Comparison of ENCODE assay signal across 28 cellular contexts in the genomic region with DNA sequence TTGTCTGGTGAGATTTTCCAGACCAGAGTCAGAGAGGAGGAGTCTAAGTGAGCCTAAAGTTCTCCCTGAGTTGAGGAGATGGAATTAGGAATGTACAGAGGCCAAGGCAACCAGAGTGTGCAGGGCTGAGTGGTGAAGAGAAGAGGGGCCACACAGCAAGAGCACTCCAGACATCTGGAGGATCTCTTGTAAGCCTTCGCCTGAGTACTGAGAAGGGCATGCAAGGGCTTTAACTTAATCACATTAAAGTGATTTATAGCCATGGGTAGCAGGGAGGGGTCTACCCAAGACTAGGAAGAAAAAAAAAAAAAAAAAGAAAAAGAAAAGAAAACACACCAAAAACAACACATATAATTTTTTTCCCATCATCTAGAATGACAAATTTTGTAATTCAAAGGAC.
"Had no signal": no experiment of that assay in that cellular context is flagged by ENCODE, and none has a peak within 500 bp of the region (broad histone marks: within the 10 kb centered on the region; RNA-seq: fewer than 3 reads in every experiment).

No MANE protein-coding gene starts in this region.

- FAIRE-seq: kidney, urothelium cell line had no signal

- H3K36me3 Mint-ChIP-seq: activated naive CD4-positive, alpha-beta T cell treated with anti-CD3 and anti-CD28 coated beads, Interleukin-2, amount 50 U/mL, for 24 hours; naive B cell had no signal

- H3K27me3 ChIP-seq: breast epithelium, gastrocnemius medialis, hepatocyte, right lobe of liver, testis had no signal

- DNase-seq: activated CD4-positive, alpha-beta memory T cell treated with anti-CD3 and anti-CD28 coated beads, Interleukin-2, amount 10 ng/mL, durations not matched to agents 7 days and 5 days; activated CD4-positive, alpha-beta T cell treated with anti-CD3 and anti-CD28 coated beads, Interleukin-2, amount 10 ng/mL, durations not matched to agents 24 days and 14 days; activated CD4-positive, CD25-positive, alpha-beta regulatory T cell treated with anti-CD3 and anti-CD28 coated beads, Interleukin-2, amount 50 U/mL, for 72 hours; activated naive CD8-positive, alpha-beta T cell treated with anti-CD3 and anti-CD28 coated beads, Interleukin-2, amount 50 U/mL, for 24 hours; activated T-cell treated with anti-CD3 and anti-CD28 coated beads, Interleukin-2, amount 50 U/mL, for 4 hours; central memory CD4-positive, alpha-beta T cell; effector CD4-positive, alpha-beta T cell; gastrocnemius medialis; glutamatergic neuron; kidney; left colon; naive B cell; right lobe of liver; stimulated activated CD4-positive, alpha-beta T cell treated with anti-CD3 and anti-CD28 coated beads, Interleukin-2, amount 100 ng/mL, for 48 hours; stimulated activated naive CD8-positive, alpha-beta T cell treated with anti-CD3 and anti-CD28 coated beads, Interleukin-15, Interleukin-2, amounts not matched to agents 100 U/mL and 50 U/mL, for 24 hours; T-helper 17 cell; T1000; testis; trophoblast cell had no signal

- H3K4me3 Mint-ChIP-seq: activated CD4-positive, alpha-beta memory T cell treated with anti-CD3 and anti-CD28 coated beads, Interleukin-2, amount 10 ng/mL, durations not matched to agents 7 days and 5 days; activated CD4-positive, alpha-beta T cell treated with anti-CD3 and anti-CD28 coated beads, Interleukin-2, amount 10 ng/mL, durations not matched to agents 24 days and 14 days; activated naive CD4-positive, alpha-beta T cell treated with anti-CD3 and anti-CD28 coated beads, Interleukin-2, amount 50 U/mL, for 24 hours; activated naive CD8-positive, alpha-beta T cell treated with anti-CD3 and anti-CD28 coated beads, Interleukin-2, amount 50 U/mL, for 24 hours; activated T-cell treated with anti-CD3 and anti-CD28 coated beads, Interleukin-2, amount 50 U/mL, for 4 hours; activated T-helper 17 cell treated with anti-CD3 and anti-CD28 coated beads, Interleukin-2, amount 50 U/mL, for 72 hours; dendritic cell treated with granulocyte-macrophage colony-stimulating factor and Interleukin-4, amounts not matched to agents 40 ng/mL and 50 ng/mL, for 4 days; mesothelial cell of epicardium; naive B cell; neural crest cell; T-helper 17 cell had no signal

- H3K4me1 Mint-ChIP-seq: activated CD4-positive, alpha-beta memory T cell treated with anti-CD3 and anti-CD28 coated beads, Interleukin-2, amount 10 ng/mL, durations not matched to agents 7 days and 5 days; activated CD4-positive, alpha-beta T cell treated with anti-CD3 and anti-CD28 coated beads, Interleukin-2, amount 10 ng/mL, durations not matched to agents 24 days and 14 days; activated naive CD4-positive, alpha-beta T cell treated with anti-CD3 and anti-CD28 coated beads, Interleukin-2, amount 50 U/mL, for 24 hours; activated naive CD8-positive, alpha-beta T cell treated with anti-CD3 and anti-CD28 coated beads, Interleukin-2, amount 50 U/mL, for 24 hours; activated T-helper 17 cell treated with anti-CD3 and anti-CD28 coated beads, Interleukin-2, amount 50 U/mL, for 72 hours; naive B cell; T-helper 17 cell had no signal

- H3K9me3 Mint-ChIP-seq: activated CD4-positive, alpha-beta memory T cell treated with anti-CD3 and anti-CD28 coated beads, Interleukin-2, amount 10 ng/mL, durations not matched to agents 7 days and 5 days; activated CD4-positive, alpha-beta T cell treated with anti-CD3 and anti-CD28 coated beads, Interleukin-2, amount 10 ng/mL, durations not matched to agents 24 days and 14 days; activated naive CD4-positive, alpha-beta T cell treated with anti-CD3 and anti-CD28 coated beads, Interleukin-2, amount 50 U/mL, for 24 hours; activated naive CD8-positive, alpha-beta T cell treated with anti-CD3 and anti-CD28 coated beads, Interleukin-2, amount 50 U/mL, for 24 hours; activated T-cell treated with anti-CD3 and anti-CD28 coated beads, Interleukin-2, amount 50 U/mL, for 4 hours; activated T-helper 17 cell treated with anti-CD3 and anti-CD28 coated beads, Interleukin-2, amount 50 U/mL, for 72 hours; dendritic cell treated with granulocyte-macrophage colony-stimulating factor and Interleukin-4, amounts not matched to agents 40 ng/mL and 50 ng/mL, for 4 days had no signal

- H3K36me3 ChIP-seq: breast epithelium, esophagus muscularis mucosa, gastrocnemius medialis, right lobe of liver had no signal

- ATAC-seq: activated naive CD8-positive, alpha-beta T cell treated with anti-CD3 and anti-CD28 coated beads, Interleukin-2, amount 50 U/mL, for 24 hours; activated T-cell treated with anti-CD3 and anti-CD28 coated beads, Interleukin-2, amount 50 U/mL, for 4 hours; activated T-helper 17 cell treated with anti-CD3 and anti-CD28 coated beads, Interleukin-2, amount 50 U/mL, for 72 hours; gastrocnemius medialis; left colon; right lobe of liver; stimulated activated naive CD8-positive, alpha-beta T cell treated with anti-CD3 and anti-CD28 coated beads, Interleukin-15, Interleukin-2, amounts not matched to agents 100 U/mL and 50 U/mL, for 24 hours; T-helper 17 cell had no signal

- H2AFZ ChIP-seq: hepatocyte had no signal

- H3K79me2 ChIP-seq: hepatocyte had no signal

- H3K4me1 ChIP-seq: breast epithelium, esophagus muscularis mucosa, gastrocnemius medialis, right lobe of liver, testis had no signal

- H3K27me3 Mint-ChIP-seq: dendritic cell treated with granulocyte-macrophage colony-stimulating factor and Interleukin-4, amounts not matched to agents 40 ng/mL and 50 ng/mL, for 4 days had no signal

- H3K27ac ChIP-seq: breast epithelium, esophagus muscularis mucosa, gastrocnemius medialis, hepatocyte, right lobe of liver, testis had no signal

- H3K27ac Mint-ChIP-seq: activated CD4-positive, alpha-beta memory T cell treated with anti-CD3 and anti-CD28 coated beads, Interleukin-2, amount 10 ng/mL, durations not matched to agents 7 days and 5 days; activated CD4-positive, alpha-beta T cell treated with anti-CD3 and anti-CD28 coated beads, Interleukin-2, amount 10 ng/mL, durations not matched to agents 24 days and 14 days; activated naive CD4-positive, alpha-beta T cell treated with anti-CD3 and anti-CD28 coated beads, Interleukin-2, amount 50 U/mL, for 24 hours; activated naive CD8-positive, alpha-beta T cell treated with anti-CD3 and anti-CD28 coated beads, Interleukin-2, amount 50 U/mL, for 24 hours; activated T-helper 17 cell treated with anti-CD3 and anti-CD28 coated beads, Interleukin-2, amount 50 U/mL, for 72 hours; dendritic cell treated with granulocyte-macrophage colony-stimulating factor and Interleukin-4, amounts not matched to agents 40 ng/mL and 50 ng/mL, for 4 days; mesothelial cell of epicardium; naive B cell; T-helper 17 cell had no signal

- H3K9me3 ChIP-seq: breast epithelium, esophagus muscularis mucosa, gastrocnemius medialis, right lobe of liver, testis had no signal

- H3K4me3 ChIP-seq: breast epithelium, esophagus muscularis mucosa, gastrocnemius medialis, hepatocyte, right lobe of liver, testis had no signal

- H3K4me2 ChIP-seq: hepatocyte had no signal
